In genomic region chr19:737591-738093, GRCh38 we compare ENCODE assay signal across 8 cellular contexts. TPM values are rescaled to one million over a fixed set of nuclear protein-coding genes. Genes with fewer than 3 reads are reported as not detected.
A peak's percentile ranks its signal among the peaks of the same experiment; 100 is the strongest.
DNase-seq lines count a peak whose midpoint lies in the region; ATAC-seq and TF ChIP-seq lines count a peak whose summit lies in the region.

No MANE protein-coding gene starts in this region.

- no peak overlapping the region for H2AFZ ChIP-seq in hepatocyte

- H3K4me3 ChIP-seq in hepatocyte = no peak overlapping the region

- no peaks in the 10 kb centered on the region for H3K79me2 ChIP-seq in hepatocyte

- peak overlapping the region; percentile 89 for H3K27ac ChIP-seq in hepatocyte

- peak; percentile 61 to 79 for ATAC-seq in activated naive CD4-positive, alpha-beta T cell treated with anti-CD3 and anti-CD28 coated beads, Interleukin-2, amount 50 U/mL, for 72 hours
- ATAC-seq in GM18858 (IDR thresholded peaks at IDR 0.05; ENCODE audit: unreplicated experiment) = no peak
- ATAC-seq in GM21619 (IDR thresholded peaks at IDR 0.05; ENCODE audit: unreplicated experiment) = no peak

- H3K4me1 ChIP-seq in hepatocyte (ENCODE audit: insufficient read depth) = peaks cover 11% of the 10 kb centered on the region

- no peaks in the 10 kb centered on the region for H4K20me1 ChIP-seq in hepatocyte (ENCODE audit: insufficient read depth, poor library complexity, severe bottlenecking)

- H3K27ac Mint-ChIP-seq in activated naive CD4-positive, alpha-beta T cell treated with anti-CD3 and anti-CD28 coated beads, Interleukin-2, amount 50 U/mL, for 72 hours = no peak overlapping the region

- no peaks in the 10 kb centered on the region for H3K36me3 ChIP-seq in hepatocyte (replicated peaks; ENCODE audit: insufficient read depth, low read depth)

- H3K9me3 Mint-ChIP-seq in activated naive CD4-positive, alpha-beta T cell treated with anti-CD3 and anti-CD28 coated beads, Interleukin-2, amount 50 U/mL, for 72 hours = no peaks in the 10 kb centered on the region

- H3K4me2 ChIP-seq in hepatocyte = peak overlapping the region; percentile 34

- DNase-seq in SIG-M5 treated with dmso at 0.1 percent for 504 hours (lab: John Stamatoyannopoulos, UW; ENCODE audit: unreplicated experiment) (peak; percentile 35), SIG-M5 (lab: John Stamatoyannopoulos, UW) (no peak), SK-N-DZ (ENCODE audit: low spot score) (peak; percentile 57), hepatocyte (ENCODE audit: low spot score) (peak; percentile 64)
- DNase-seq in activated naive CD4-positive, alpha-beta T cell treated with anti-CD3 and anti-CD28 coated beads, Interleukin-2, amount 50 U/mL, for 72 hours (ENCODE audit: low spot score in 2 of 2) = peak in 1 of 2 donors; percentile 73
- peak; percentile 70 to 74 for DNase-seq in stimulated activated CD4-positive, alpha-beta T cell treated with anti-CD3 and anti-CD28 coated beads, Interleukin-2, amount 100 ng/mL, for 24 hours

- H3K36me3 Mint-ChIP-seq in activated naive CD4-positive, alpha-beta T cell treated with anti-CD3 and anti-CD28 coated beads, Interleukin-2, amount 50 U/mL, for 72 hours = no peaks in the 10 kb centered on the region

- 79% methylated on average over 11 of the region's 22 CpGs for WGBS in hepatocyte (ENCODE audit: low lambda C conversion rate, missing lambda C conversion rate)

- H3K27me3 ChIP-seq in hepatocyte = no peaks in the 10 kb centered on the region

- H3K9me2 ChIP-seq in hepatocyte (replicated peaks; ENCODE audit: insufficient read depth) = no peaks in the 10 kb centered on the region

- TF ChIP-seq CTCF in hepatocyte (IDR thresholded peaks at IDR 0.05; ENCODE audit: poor library complexity) = peak; percentile 59

- no peaks in the 10 kb centered on the region for H3K9me3 ChIP-seq in hepatocyte (ENCODE audit: low read depth)

RNA-seq across cellular contexts. Expression of gene MISP, which starts 13.3 kb away (rescaled TPM):
- polyA plus RNA-seq in SK-N-DZ (2014; cell fraction: cytosol; rRNA removed) = 0.59 and 1.8 TPM in 2 replicates
- polyA plus RNA-seq in SK-N-DZ (2014; cell fraction: nucleus; rRNA removed) = 0.09 TPM in 1 of 2 replicates, not detected in the other
- total RNA-seq in activated naive CD4-positive, alpha-beta T cell treated with anti-CD3 and anti-CD28 coated beads, Interleukin-2, amount 50 U/mL, for 72 hours = under 1 TPM in 1 of 2 donors, not detected in 1; 0.50 TPM
- 35.7 and 43.7 TPM in 2 replicates for total RNA-seq in hepatocyte
- 38.4 and 50.9 TPM in 2 replicates for polyA plus RNA-seq in hepatocyte

RNA-seq across cellular contexts. Expression of gene PALM, which starts 28.9 kb away (rescaled TPM):
- polyA plus RNA-seq in SK-N-DZ (2014; cell fraction: cytosol; rRNA removed) = 55.2 and 83.8 TPM in 2 replicates
- polyA plus RNA-seq in SK-N-DZ (2014; cell fraction: nucleus; rRNA removed) = 56.4 and 66.9 TPM in 2 replicates
- under 1 TPM in 1 of 2 donors, not detected in 1; 0.66 TPM for total RNA-seq in activated naive CD4-positive, alpha-beta T cell treated with anti-CD3 and anti-CD28 coated beads, Interleukin-2, amount 50 U/mL, for 72 hours
- total RNA-seq in hepatocyte = 27.2 and 34.9 TPM in 2 replicates
- 22.1 and 23.0 TPM in 2 replicates for polyA plus RNA-seq in hepatocyte

RNA-seq across cellular contexts. Expression of gene PRSS57, which starts 42.4 kb away (rescaled TPM):
- polyA plus RNA-seq in SK-N-DZ (2014; cell fraction: cytosol; rRNA removed) = not detected in 2 replicates
- not detected in 2 replicates for polyA plus RNA-seq in SK-N-DZ (2014; cell fraction: nucleus; rRNA removed)
- total RNA-seq in activated naive CD4-positive, alpha-beta T cell treated with anti-CD3 and anti-CD28 coated beads, Interleukin-2, amount 50 U/mL, for 72 hours = not detected
- total RNA-seq in hepatocyte = 0.16 and 2.4 TPM in 2 replicates
- 1.2 TPM in 1 of 2 replicates, not detected in the other for polyA plus RNA-seq in hepatocyte

RNA-seq across cellular contexts. Expression of gene PTBP1, which starts 59.6 kb away (rescaled TPM):
- polyA plus RNA-seq in SK-N-DZ (2014; cell fraction: cytosol; rRNA removed) = 295 and 360 TPM in 2 replicates
- 334 and 420 TPM in 2 replicates for polyA plus RNA-seq in SK-N-DZ (2014; cell fraction: nucleus; rRNA removed)
- total RNA-seq in activated naive CD4-positive, alpha-beta T cell treated with anti-CD3 and anti-CD28 coated beads, Interleukin-2, amount 50 U/mL, for 72 hours = 100 to 1,000 TPM; 485 to 591 TPM
- total RNA-seq in hepatocyte = 144 and 178 TPM in 2 replicates
- polyA plus RNA-seq in hepatocyte = 204 and 219 TPM in 2 replicates

Comparison
In these comparisons a context has a peak if more than half of its experiments do, and no peak if none do; other contexts are left out.
1. ATAC-seq: peak in activated naive CD4-positive, alpha-beta T cell treated with anti-CD3 and anti-CD28 coated beads, Interleukin-2, amount 50 U/mL, for 72 hours (2 of 2); none in GM18858 (single experiment) and GM21619 (single experiment).
2. RNA of gene MISP, which starts 13.3 kb away (total RNA-seq): 35.7 to 43.7 TPM in hepatocyte; 0.50 TPM in activated naive CD4-positive, alpha-beta T cell treated with anti-CD3 and anti-CD28 coated beads, Interleukin-2, amount 50 U/mL, for 72 hours; every median in the first group is over 10 times any median in the second.
3. RNA of gene PALM, which starts 28.9 kb away (total RNA-seq): 27.2 to 34.9 TPM in hepatocyte; 0.66 TPM in activated naive CD4-positive, alpha-beta T cell treated with anti-CD3 and anti-CD28 coated beads, Interleukin-2, amount 50 U/mL, for 72 hours; every median in the first group is over 10 times any median in the second.